Comparison of ENCODE assay signal across 19 cellular contexts in genomic region chr6:27562027-27562410, GRCh38.
DNase-seq lines count a peak whose midpoint lies in the region; ATAC-seq and TF ChIP-seq lines count a peak whose summit lies in the region.
"Had no signal": no experiment of that assay in that cellular context is flagged by ENCODE, and none has a peak within 500 bp of the region (broad histone marks: within the 10 kb centered on the region; RNA-seq: fewer than 3 reads in every experiment).

No MANE protein-coding gene starts in this region.

- no peaks in the 10 kb centered on the region; a peak in 1 of 5 replicates for H3K9me3 Mint-ChIP-seq in H9
- no peaks in the 10 kb centered on the region for H3K9me3 Mint-ChIP-seq in neural crest cell
- H3K9me3 Mint-ChIP-seq in activated naive CD4-positive, alpha-beta T cell treated with anti-CD3 and anti-CD28 coated beads, Interleukin-2, amount 10 ng/mL, durations not matched to agents 7 days and 5 days: peaks cover 6% of the 10 kb centered on the region

- H3K4me1 Mint-ChIP-seq in H9 (peaks cover 9 to 12% of the 10 kb centered on the region in 2 experiments), neural crest cell (peaks cover 10% of the 10 kb centered on the region)
- peaks cover 7% of the 10 kb centered on the region for H3K4me1 Mint-ChIP-seq in activated naive CD4-positive, alpha-beta T cell treated with anti-CD3 and anti-CD28 coated beads, Interleukin-2, amount 10 ng/mL, durations not matched to agents 7 days and 5 days

- no peaks in the 10 kb centered on the region for H3K79me1 ChIP-seq in H9 (ENCODE audit: insufficient read depth, low read depth, low read length, poor library complexity, severe bottlenecking)

- no peak overlapping the region for H3K4ac ChIP-seq in H9 (ENCODE audit: low read depth, low read length)

- H3K27ac ChIP-seq in H9 (ENCODE audit: insufficient read length, low read depth, low read length): no peak overlapping the region
- H3K27ac ChIP-seq: heart left ventricle, testis had no signal

- no peak overlapping the region for H3K9ac ChIP-seq in H9 (ENCODE audit: extremely low read depth, insufficient read length, low read length)

- no peak overlapping the region for H3K18ac ChIP-seq in H9 (ENCODE audit: insufficient read length, low read depth, low read length)

- H3K27ac Mint-ChIP-seq in H9 (no peak overlapping the region), neural crest cell (ENCODE audit: unreplicated experiment) (no peak overlapping the region)
- H3K27ac Mint-ChIP-seq in activated naive CD4-positive, alpha-beta T cell treated with anti-CD3 and anti-CD28 coated beads, Interleukin-2, amount 10 ng/mL, durations not matched to agents 7 days and 5 days: no peak overlapping the region
- H3K27ac Mint-ChIP-seq: activated CD4-positive, alpha-beta T cell treated with anti-CD3 and anti-CD28 coated beads for 36 hours had no signal

- no peak overlapping the region for H3K56ac ChIP-seq in H9 (ENCODE audit: insufficient read length, low read depth, low read length)

- H3T11ph ChIP-seq in H9 (ENCODE audit: low read length): no peak overlapping the region

- no peaks in the 10 kb centered on the region for H3K9me3 ChIP-seq in H9 (ENCODE audit: control insufficient read depth, low read depth, low read length)
- H3K9me3 ChIP-seq: heart left ventricle, testis had no signal

- H3K4me3 ChIP-seq in epithelial cell of esophagus (ENCODE audit: low read length): peak overlapping the region; percentile 16
- H3K4me3 ChIP-seq: heart left ventricle, testis had no signal

- peaks cover 11% of the 10 kb centered on the region for H3K23me2 ChIP-seq in H9 (ENCODE audit: insufficient read length, low read depth, low read length, poor library complexity, severe bottlenecking)

- DNase-seq in H9 (no peak), NCI-H69 (lab: John Stamatoyannopoulos, UW) (peak; percentile 69), epithelial cell of esophagus (ENCODE audit: low read depth) (peak; percentile 53), neural crest cell (ENCODE audit: low read depth, low spot score) (no peak), OCI-M2 (lab: John Stamatoyannopoulos, UW; ENCODE audit: unreplicated experiment) (no peak)
- DNase-seq in activated naive CD4-positive, alpha-beta T cell treated with anti-CD3 and anti-CD28 coated beads, Interleukin-2, amount 10 ng/mL, durations not matched to agents 7 days and 5 days: no peak
- DNase-seq: activated CD4-positive, alpha-beta T cell treated with anti-CD3 and anti-CD28 coated beads for 36 hours; activated CD8-positive, alpha-beta memory T cell treated with anti-CD3 and anti-CD28 coated beads, Interleukin-2, amount 50 U/mL, for 48 hours; activated effector memory CD4-positive, alpha-beta T cell treated with anti-CD3 and anti-CD28 coated beads, Interleukin-2, amount 50 U/mL, for 16 hours; amniotic stem cell; central memory CD4-positive, alpha-beta T cell; heart left ventricle; kidney glomerular epithelial cell; NCI-H2081 treated with DMSO at 0.1 percent for 48 hours; stimulated activated CD4-positive, alpha-beta T cell treated with anti-CD3 and anti-CD28 coated beads, Interleukin-12 subunit alpha, Interleukin-12 subunit beta, amount 100 ng/mL, for 4 hours; T-helper 9 cell; testis had no signal

- H2BK20ac ChIP-seq in H9 (ENCODE audit: low read depth, low read length, poor library complexity, severe bottlenecking): no peak overlapping the region

- no peak overlapping the region for H4K5ac ChIP-seq in H9 (ENCODE audit: insufficient read length, low read depth, low read length)

- H2BK12ac ChIP-seq in H9 (ENCODE audit: insufficient read length, low read depth, low read length): no peak overlapping the region

- H4K91ac ChIP-seq in H9 (ENCODE audit: insufficient read length, low read depth, low read length): no peak overlapping the region

- TF ChIP-seq CTCF in H9 (conservative IDR thresholded peaks at IDR 0.05) (no peak), epithelial cell of esophagus (IDR thresholded peaks at IDR 0.05; ENCODE audit: insufficient read depth, low read depth, low read length, missing control alignments) (no peak), neural crest cell (conservative IDR thresholded peaks at IDR 0.05) (no peak)

- H2BK5ac ChIP-seq in H9 (ENCODE audit: insufficient read length, low read length): no peak overlapping the region

- no peak overlapping the region for H2BK15ac ChIP-seq in H9 (ENCODE audit: low read depth, low read length)

- no peaks in the 10 kb centered on the region for H3K79me2 ChIP-seq in H9 (ENCODE audit: insufficient read depth, low read length)

- H3K4me1 ChIP-seq in H9 (ENCODE audit: insufficient read depth, low read length): no peaks in the 10 kb centered on the region
- H3K4me1 ChIP-seq: testis had no signal

- no peak for ATAC-seq in HG02678 (IDR thresholded peaks at IDR 0.05; ENCODE audit: unreplicated experiment)
- ATAC-seq: activated CD4-positive, alpha-beta T cell treated with anti-CD3 and anti-CD28 coated beads for 36 hours; heart left ventricle had no signal

- peaks cover 34% of the 10 kb centered on the region for H3K27me3 Mint-ChIP-seq in H9 (ENCODE audit: low read depth)
- H3K27me3 Mint-ChIP-seq in neural crest cell (ENCODE audit: low read depth): peaks cover 94% of the 10 kb centered on the region
- peaks cover 94% of the 10 kb centered on the region for H3K27me3 Mint-ChIP-seq in activated naive CD4-positive, alpha-beta T cell treated with anti-CD3 and anti-CD28 coated beads, Interleukin-2, amount 10 ng/mL, durations not matched to agents 7 days and 5 days

- no peak overlapping the region for H2AK5ac ChIP-seq in H9 (ENCODE audit: insufficient read length, low read length)

- H4K20me1 ChIP-seq in H9 (ENCODE audit: control insufficient read depth, insufficient read depth, insufficient read length): no peaks in the 10 kb centered on the region

- no peak overlapping the region for H4K8ac ChIP-seq in H9 (replicated peaks; ENCODE audit: insufficient read length, low read depth, low read length)

- WGBS in H9 (ENCODE audit: extremely low coverage, insufficient read length, low lambda C conversion rate): no CpG with 5 or more reads among the region's 11 CpGs

- H3K23ac ChIP-seq in H9 (ENCODE audit: insufficient read length, low read depth, low read length): no peak overlapping the region

- no peaks in the 10 kb centered on the region for H3K27me3 ChIP-seq in H9 (ENCODE audit: insufficient read depth, low read length)
- H3K27me3 ChIP-seq: testis had no signal

- CTCF ChIA-PET in activated naive CD4-positive, alpha-beta T cell treated with anti-CD3 and anti-CD28 coated beads, Interleukin-2, amount 10 ng/mL, durations not matched to agents 7 days and 5 days (lab: Charles Lee): no interaction called here

- H2BK120ac ChIP-seq in H9 (ENCODE audit: low read depth, low read length, poor library complexity, severe bottlenecking): no peak overlapping the region

- H3K4me2 ChIP-seq in H9 (ENCODE audit: insufficient read depth, insufficient read length, low read length): peak overlapping the region; percentile 59

- H3K4me3 Mint-ChIP-seq in H9: peak overlapping the region; percentile 77 to 83
- peak overlapping the region; percentile 34 for H3K4me3 Mint-ChIP-seq in neural crest cell
- no peak overlapping the region for H3K4me3 Mint-ChIP-seq in activated naive CD4-positive, alpha-beta T cell treated with anti-CD3 and anti-CD28 coated beads, Interleukin-2, amount 10 ng/mL, durations not matched to agents 7 days and 5 days
- H3K4me3 Mint-ChIP-seq: activated CD4-positive, alpha-beta T cell treated with anti-CD3 and anti-CD28 coated beads for 36 hours; IgD-negative memory B cell had no signal

- H3K36me3 Mint-ChIP-seq in H9 (ENCODE audit: insufficient read depth in 1 of 3, low read depth in 3 of 3) (no peaks in the 10 kb centered on the region), neural crest cell (ENCODE audit: low read depth) (peaks cover 3% of the 10 kb centered on the region)
- no peaks in the 10 kb centered on the region for H3K36me3 Mint-ChIP-seq in activated naive CD4-positive, alpha-beta T cell treated with anti-CD3 and anti-CD28 coated beads, Interleukin-2, amount 10 ng/mL, durations not matched to agents 7 days and 5 days
- H3K36me3 Mint-ChIP-seq: IgD-negative memory B cell had no signal

- no peak overlapping the region for H2AFZ ChIP-seq in H9 (ENCODE audit: low read length)

- H3K14ac ChIP-seq in H9 (ENCODE audit: insufficient read depth, low read length): no peak overlapping the region

Comparison
In these comparisons a context has a peak if more than half of its experiments do, and no peak if none do; other contexts are left out.
1. DNase-seq: peak in NCI-H69 (single experiment) and epithelial cell of esophagus (single experiment); none in H9 (single experiment), neural crest cell (single experiment), OCI-M2 (single experiment) and activated naive CD4-positive, alpha-beta T cell treated with anti-CD3 and anti-CD28 coated beads, Interleukin-2, amount 10 ng/mL, durations not matched to agents 7 days and 5 days (single experiment).